Comparison of ENCODE assay signal across 8 cellular contexts in genomic region chr11:68271023-68271780, GRCh38. TPM values are rescaled to one million over a fixed set of nuclear protein-coding genes. Genes with fewer than 3 reads are reported as not detected.
DNase-seq lines count a peak whose midpoint lies in the region; ATAC-seq and TF ChIP-seq lines count a peak whose summit lies in the region.

No MANE protein-coding gene starts in this region.

- peak overlapping the region; percentile 91 to 96 (median 94) for H3K27ac ChIP-seq in spleen

- DNase-seq in GM03348 (ENCODE audit: low spot score) = peak; percentile 88
- peak; percentile 13 to 39 for DNase-seq in NCI-H1930 (lab: John Stamatoyannopoulos, UW)
- peak; percentile 61 for DNase-seq in UCSD-AML1 (lab: John Stamatoyannopoulos, UW; ENCODE audit: unreplicated experiment)
- DNase-seq in cardiac fibroblast (ENCODE audit: low read depth in 2 of 2) = peak; percentile 82
- DNase-seq in iris pigment epithelial cell (ENCODE audit: low read depth) = peak; percentile 82
- peak; percentile 86 for DNase-seq in spleen
- no peak for DNase-seq in middle frontal gyrus (ENCODE audit: extremely low spot score, low spot score)

- peak; percentile 57 for TF ChIP-seq CTCF in cardiac fibroblast (IDR thresholded peaks at IDR 0.05; ENCODE audit: low read depth, low read length)
- peak in 9 of 11 experiments; percentile 22 to 61 (median 45) for TF ChIP-seq CTCF in spleen (IDR thresholded peaks at IDR 0.05 in 8 of 11, conservative IDR thresholded peaks at IDR 0.05 in 3 of 11)

- no peaks in the 10 kb centered on the region for H3K27me3 ChIP-seq in spleen (replicated peaks in 1 of 7)

- H3K4me1 ChIP-seq in spleen = peaks cover 22 to 84% (median 60%) of the 10 kb centered on the region in 6 donors

- peaks cover 0 to 20% (median 12%) of the 10 kb centered on the region in 6 donors for H3K36me3 ChIP-seq in spleen

- H3K9me3 ChIP-seq in spleen = no peaks in the 10 kb centered on the region

- ATAC-seq in HG02642 (IDR thresholded peaks at IDR 0.05; ENCODE audit: poor library complexity, unreplicated experiment) = peak; percentile 13

- TF ChIP-seq POLR2A in spleen (IDR thresholded peaks at IDR 0.05) = no peak

- 7 to 10% (median 7%) methylated on average over 23 of the region's 23 CpGs for WGBS in spleen, 5 donors

- intact Hi-C loops in spleen (cut with DNase I; ENCODE audit: low total_unique reads) = no loop called here

- H3K4me3 ChIP-seq in cardiac fibroblast (replicated peaks in 1 of 2; ENCODE audit: low read depth in 2 of 2, low read length in 2 of 2) (peak overlapping the region; percentile 79 to 88), spleen (peak overlapping the region; percentile 56 to 88 (median 63))

RNA-seq across cellular contexts. Expression of gene C11orf24, which starts 0.6 kb away (rescaled TPM):
- 10 to 100 TPM; 17.4 to 36.0 (median 25.9) TPM for total RNA-seq in spleen
- 10 to 100 TPM; 15.9 to 22.1 (median 17.9) TPM for polyA plus RNA-seq in spleen

RNA-seq across cellular contexts. Expression of gene LRP5, which starts 41.2 kb away (rescaled TPM):
- total RNA-seq in spleen = 10 to 100 TPM; 11.6 to 21.8 (median 17.8) TPM
- 1 to 10 TPM; 3.9 to 7.2 (median 5.6) TPM for polyA plus RNA-seq in spleen

RNA-seq across cellular contexts. Expression of gene KMT5B, which starts 58.1 kb away (rescaled TPM):
- 10 to 100 TPM; 39.6 to 52.8 (median 42.3) TPM for total RNA-seq in spleen
- polyA plus RNA-seq in spleen = 10 to 100 TPM; 12.3 to 16.7 (median 15.7) TPM
